Comparison of ENCODE assay signal across 8 cellular contexts in genomic region chr10:92848037-92848440, GRCh38. TPM values are rescaled to one million over a fixed set of nuclear protein-coding genes. Genes with fewer than 3 reads are reported as not detected.
DNase-seq lines count a peak whose midpoint lies in the region; ATAC-seq and TF ChIP-seq lines count a peak whose summit lies in the region.

No MANE protein-coding gene starts in this region.

- H3K9ac ChIP-seq in HUES48 (ENCODE audit: low read depth, low read length) = no peak overlapping the region

- CTCF ChIA-PET in Caco-2 (lab: Charles Lee) = interaction anchor here (0.5 to 1.5 kb wide), 13 partner anchors 9 to 593 kb away, joined by 3 to 12 read pairs (median 4); no protein-coding TSS in a partner anchor
- CTCF ChIA-PET in naive thymus-derived CD4-positive, alpha-beta T cell (lab: Charles Lee) = interaction anchor here (1.0 to 2.9 kb wide), 3 partner anchors 9 to 33 kb away, joined by 3 to 13 read pairs (median 4); no protein-coding TSS in a partner anchor

- no peaks in the 10 kb centered on the region for H3K36me3 Mint-ChIP-seq in Caco-2 (ENCODE audit: insufficient read depth, unreplicated experiment)
- peaks cover 0 to 4% (median 0%) of the 10 kb centered on the region in 5 donors for H3K36me3 Mint-ChIP-seq in naive thymus-derived CD4-positive, alpha-beta T cell

- H3K4me1 ChIP-seq in Caco-2 (peaks cover 4% of the 10 kb centered on the region), HUES48 (ENCODE audit: control insufficient read depth, insufficient read depth, low read length) (no peaks in the 10 kb centered on the region)
- peaks cover 7 to 19% of the 10 kb centered on the region in 2 donors for H3K4me1 ChIP-seq in naive thymus-derived CD4-positive, alpha-beta T cell (ENCODE audit: control insufficient read depth in 2 of 2, insufficient read depth in 2 of 2, low read length in 2 of 2)

- no peak overlapping the region for H3K27ac ChIP-seq in HUES48 (ENCODE audit: low read depth, low read length)
- peak overlapping the region; percentile 85 for H3K27ac ChIP-seq in caudate nucleus (ENCODE audit: low read depth, low read length)
- peak overlapping the region; percentile 95 for H3K27ac ChIP-seq in naive thymus-derived CD4-positive, alpha-beta T cell (ENCODE audit: low read depth, low read length)

- peak overlapping the region; percentile 48 for H3K27ac Mint-ChIP-seq in Caco-2 (ENCODE audit: unreplicated experiment)
- peak overlapping the region; percentile 56 to 95 (median 91) for H3K27ac Mint-ChIP-seq in naive thymus-derived CD4-positive, alpha-beta T cell

- no TSS peak for BruUV-seq in Caco-2 (replicated peaks; lab: Mats Ljungman, UMichigan)

- H3K9me3 ChIP-seq in Caco-2 (no peaks in the 10 kb centered on the region), HUES48 (ENCODE audit: control insufficient read depth, insufficient read depth, low read length) (no peaks in the 10 kb centered on the region)
- no peaks in the 10 kb centered on the region for H3K9me3 ChIP-seq in naive thymus-derived CD4-positive, alpha-beta T cell (ENCODE audit: control insufficient read depth in 2 of 3, low read length in 3 of 3)

- H3K9me3 Mint-ChIP-seq in Caco-2 (ENCODE audit: unreplicated experiment) = no peaks in the 10 kb centered on the region
- H3K9me3 Mint-ChIP-seq in naive thymus-derived CD4-positive, alpha-beta T cell = peaks cover 0 to 4% (median 0%) of the 10 kb centered on the region in 11 donors

- no peaks in the 10 kb centered on the region for H3K36me3 ChIP-seq in Caco-2 (ENCODE audit: control insufficient read depth, insufficient read depth, low read length)
- no peaks in the 10 kb centered on the region for H3K36me3 ChIP-seq in HUES48 (ENCODE audit: control insufficient read depth, insufficient read depth, low read length)
- no peaks in the 10 kb centered on the region for H3K36me3 ChIP-seq in naive thymus-derived CD4-positive, alpha-beta T cell (ENCODE audit: control insufficient read depth in 2 of 3, insufficient read depth in 3 of 3, low read length in 3 of 3)

- H3K4me3 ChIP-seq in Caco-2 (ENCODE audit: low read depth, low read length) = peak overlapping the region; percentile 78
- H3K4me3 ChIP-seq in HUES48 (ENCODE audit: low read depth, low read length) = peak overlapping the region; percentile 85
- peak overlapping the region; percentile 65 for H3K4me3 ChIP-seq in naive thymus-derived CD4-positive, alpha-beta T cell (ENCODE audit: low read length)

- no peak for ATAC-seq in naive thymus-derived CD4-positive, alpha-beta T cell
- no peak for ATAC-seq in GM19455 (IDR thresholded peaks at IDR 0.05; ENCODE audit: unreplicated experiment)

- intact Hi-C loops in Caco-2 (cut with micrococcal nuclease; ENCODE audit: unreplicated experiment) = loop anchor here (10.0 kb wide), 1 partner anchor 253 kb away; the partner anchor contains the start of gene KIF11
- intact Hi-C loops in naive thymus-derived CD4-positive, alpha-beta T cell (cut with micrococcal nuclease) = loop anchor here (1.0 to 10.0 kb wide), 15 partner anchors 32 to 1973 kb away; partner anchors contain the start of genes CEP55 (in 2 of the 2), FRA10AC1 (in 2 of the 2), CPEB3 (in 1 of the 2) and FGFBP3 (in 1 of the 2)

- H3K27me3 Mint-ChIP-seq in Caco-2 (ENCODE audit: insufficient read depth, unreplicated experiment) = no peaks in the 10 kb centered on the region
- no peaks in the 10 kb centered on the region for H3K27me3 Mint-ChIP-seq in naive thymus-derived CD4-positive, alpha-beta T cell

- TF ChIP-seq CTCF in Caco-2 (IDR thresholded peaks at IDR 0.05; ENCODE audit: insufficient read depth in 1 of 2, low read depth in 1 of 2, low read length in 1 of 2, severe bottlenecking in 1 of 2, unreplicated experiment in 1 of 2) = no peak

- H3K4me3 Mint-ChIP-seq in Caco-2 (ENCODE audit: unreplicated experiment) = peak overlapping the region; percentile 75
- H3K4me3 Mint-ChIP-seq in naive thymus-derived CD4-positive, alpha-beta T cell = peak overlapping the region; percentile 81 to 94 (median 89)

- DNase-seq in Caco-2 = no peak
- peak in 2 of 61 donors; percentile 65 to 83 for DNase-seq in caudate nucleus (lab: John Stamatoyannopoulos, UW)
- no peak for DNase-seq in naive thymus-derived CD4-positive, alpha-beta T cell
- DNase-seq in OCI-M2 (lab: John Stamatoyannopoulos, UW; ENCODE audit: unreplicated experiment) = no peak
- no peak for DNase-seq in CD1c-positive myeloid dendritic cell (ENCODE audit: extremely low spot score)
- DNase-seq in NK-92 (lab: John Stamatoyannopoulos, UW; ENCODE audit: unreplicated experiment) = no peak

- POLR2A ChIA-PET in Caco-2 (lab: Charles Lee) = interaction anchor here (0.5 to 1.7 kb wide), 5 partner anchors 10 to 1672 kb away, joined by 3 to 5 read pairs (median 4); no protein-coding TSS in a partner anchor
- POLR2A ChIA-PET in naive thymus-derived CD4-positive, alpha-beta T cell (lab: Charles Lee) = interaction anchor here (0.6 to 2.2 kb wide), 7 partner anchors 15 to 1685 kb away, joined by 3 to 13 read pairs (median 3); partner anchors contain the start of gene KIF11

- H3K27me3 ChIP-seq in Caco-2 (replicated peaks; ENCODE audit: control insufficient read depth, insufficient read depth, low read length) (no peaks in the 10 kb centered on the region), HUES48 (ENCODE audit: control insufficient read depth, insufficient read depth, low read length) (peaks cover 34% of the 10 kb centered on the region)
- H3K27me3 ChIP-seq in naive thymus-derived CD4-positive, alpha-beta T cell (ENCODE audit: control insufficient read depth in 2 of 2, insufficient read depth in 2 of 2, low read length in 2 of 2) = no peaks in the 10 kb centered on the region

- H3K4me1 Mint-ChIP-seq in Caco-2 (ENCODE audit: low read depth, unreplicated experiment) = peaks cover 11% of the 10 kb centered on the region
- H3K4me1 Mint-ChIP-seq in naive thymus-derived CD4-positive, alpha-beta T cell = peaks cover 0 to 45% (median 33%) of the 10 kb centered on the region in 7 donors

RNA-seq across cellular contexts. Expression of gene EXOC6, which starts 0.3 kb away (rescaled TPM):
- total RNA-seq in Caco-2 (2022) = 12.5 and 13.4 TPM in 2 replicates
- 10 to 100 TPM in 3 of 5 experiments, 1 to 10 TPM in 2; 8.1 to 12.1 (median 11.4) TPM for total RNA-seq in naive thymus-derived CD4-positive, alpha-beta T cell
- 1 to 10 TPM; 5.8 to 6.0 TPM for polyA plus RNA-seq in naive thymus-derived CD4-positive, alpha-beta T cell
